Comparison of ENCODE assay signal across 13 cellular contexts in the genomic region with DNA sequence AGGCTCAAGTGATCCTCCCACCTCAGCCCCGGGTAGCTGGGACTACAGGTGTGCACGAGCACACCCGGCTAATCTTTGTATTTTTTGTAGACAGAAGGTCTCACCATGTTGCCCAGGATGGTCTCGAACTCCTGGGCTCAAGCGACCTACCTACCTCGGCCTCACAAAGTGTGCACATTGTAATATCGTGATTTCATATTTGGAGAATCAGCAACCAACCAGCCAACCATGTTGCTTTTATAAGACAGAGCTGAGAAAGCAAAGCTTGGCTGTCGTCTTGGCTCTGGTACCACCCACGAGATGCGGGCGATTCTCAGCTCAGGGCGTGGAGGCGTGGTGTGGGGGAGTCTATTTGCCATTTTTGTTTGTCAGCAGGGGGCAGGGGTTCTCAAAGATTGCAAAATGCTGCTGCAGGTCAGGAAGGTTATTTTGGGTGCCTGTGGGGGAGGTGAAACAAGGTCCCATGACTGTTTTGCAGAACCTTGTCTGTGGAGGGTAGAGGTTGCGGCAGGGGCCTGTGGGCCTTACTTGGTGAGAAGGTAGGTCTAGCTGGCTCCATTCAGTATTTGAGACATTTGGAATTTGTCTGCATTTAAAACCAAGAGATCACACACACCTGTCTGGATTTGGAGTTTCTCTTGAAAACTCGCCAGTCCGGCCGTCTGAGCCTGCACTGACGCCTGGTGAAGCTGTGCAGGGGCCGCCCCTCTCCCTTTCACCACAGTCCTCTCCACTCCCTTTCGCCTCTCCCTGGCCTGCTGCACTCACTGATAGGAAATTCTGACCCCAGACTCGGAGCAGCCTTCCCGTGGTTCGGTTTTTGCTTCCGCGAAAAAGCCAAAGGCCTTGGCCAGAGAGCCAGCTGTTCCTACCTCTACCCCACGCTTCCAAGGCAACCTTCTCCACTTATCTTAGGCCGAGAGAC. TPM values are rescaled to one million over a fixed set of nuclear protein-coding genes. Genes with fewer than 3 reads are reported as not detected.
DNase-seq lines count a peak whose midpoint lies in the region; ATAC-seq and TF ChIP-seq lines count a peak whose summit lies in the region.
"Had no signal": no experiment of that assay in that cellular context is flagged by ENCODE, and none has a peak within 500 bp of the region (broad histone marks: within the 10 kb centered on the region; RNA-seq: fewer than 3 reads in every experiment).

No MANE protein-coding gene starts in this region.

- 80 to 86% methylated on average over 27 of the region's 27 CpGs for WGBS in heart right ventricle, 2 donors
- 76 to 85% (median 78%) methylated on average over 27 of the region's 27 CpGs for WGBS in stomach, 5 donors

- H3K27me3 ChIP-seq in heart right ventricle, result no peaks in the 10 kb centered on the region
- H3K27me3 ChIP-seq in stomach smooth muscle (ENCODE audit: control insufficient read depth in 1 of 2, insufficient read depth in 2 of 2, low read length in 2 of 2), result no peaks in the 10 kb centered on the region
- no peaks in the 10 kb centered on the region for H3K27me3 ChIP-seq in stomach

- DNase-seq in Right ventricle myocardium inferior (ENCODE audit: missing footprints) (peak; percentile 56), left cardiac atrium (no peak), SK-N-MC (ENCODE audit: low read depth, low spot score) (no peak), heart right ventricle (no peak), stomach (no peak), LoVo (ENCODE audit: low spot score) (no peak)
- no peak for DNase-seq in activated CD8-positive, alpha-beta memory T cell treated with anti-CD3 and anti-CD28 coated beads, Interleukin-2, amount 50 U/mL, for 4 hours
- DNase-seq: activated CD4-positive, alpha-beta T cell treated with anti-CD3 and anti-CD28 coated beads, Interleukin-2, amount 50 U/mL, for 4 hours; activated naive CD4-positive, alpha-beta T cell treated with anti-CD3 and anti-CD28 coated beads, Interleukin-2, amount 50 U/mL, for 16 hours; DMS79 treated with DMSO at 0.1 percent for 48 hours; NCI-H2029 treated with DMSO at 0.1 percent for 48 hours; T-cell had no signal

- H3K9me3 ChIP-seq in SK-N-MC (ENCODE audit: low read depth, low read length), result no peaks in the 10 kb centered on the region
- H3K9me3 ChIP-seq in heart right ventricle, result peaks cover 0 to 16% (median 7%) of the 10 kb centered on the region in 11 donors
- H3K9me3 ChIP-seq in stomach smooth muscle (ENCODE audit: control insufficient read depth in 2 of 2, low read length in 2 of 2), result peaks cover 2 to 8% of the 10 kb centered on the region in 2 donors
- H3K9me3 ChIP-seq in stomach, result peaks cover 0 to 12% (median 10%) of the 10 kb centered on the region in 4 donors

- intact Hi-C loops in Right ventricle myocardium inferior (cut with DNase I), result no loop called here
- intact Hi-C loops in left cardiac atrium (cut with DNase I), result no loop called here
- intact Hi-C loops in heart right ventricle (cut with DNase I), result no loop called here
- intact Hi-C loops in stomach (cut with DNase I; ENCODE audit: low total_unique reads), result no loop called here

- TF ChIP-seq EP300 in stomach (IDR thresholded peaks at IDR 0.05), result no peak

- H3K9ac ChIP-seq in SK-N-MC (ENCODE audit: insufficient read length) (no peak overlapping the region), stomach smooth muscle (ENCODE audit: low read length in 2 of 2) (no peak overlapping the region)

- H3K27ac ChIP-seq in SK-N-MC, result peak overlapping the region; percentile 42; the same call in 1 of the 2 replicates
- H3K27ac ChIP-seq in heart right ventricle, result peak overlapping the region in 3 of 10 donors; percentile 39 to 48 (median 40)
- peak overlapping the region; percentile 11 for H3K27ac ChIP-seq in stomach smooth muscle (ENCODE audit: low read length)
- peak overlapping the region in 1 of 5 donors; percentile 8 for H3K27ac ChIP-seq in stomach

- peaks cover under 1 to 23% (median 8%) of the 10 kb centered on the region in 9 donors for H3K4me1 ChIP-seq in heart right ventricle
- peaks cover 4% of the 10 kb centered on the region for H3K4me1 ChIP-seq in stomach smooth muscle (ENCODE audit: control insufficient read depth, insufficient read depth, low read length)
- peaks cover 0 to 5% (median 2%) of the 10 kb centered on the region in 4 donors for H3K4me1 ChIP-seq in stomach

- peak; percentile 43 for ATAC-seq in Right ventricle myocardium inferior
- no peak for ATAC-seq in left cardiac atrium
- ATAC-seq in heart right ventricle, result peak in 5 of 8 donors; percentile 14 to 37 (median 21)
- ATAC-seq: T-cell had no signal

- H3K36me3 ChIP-seq in SK-N-MC (ENCODE audit: insufficient read depth, low read length) (peaks cover 8% of the 10 kb centered on the region; the same call in 1 of the 2 replicates), heart right ventricle (peaks cover 3 to 81% (median 26%) of the 10 kb centered on the region in 9 donors), stomach smooth muscle (ENCODE audit: control insufficient read depth in 2 of 2, insufficient read depth in 2 of 2, low read length in 2 of 2) (peaks cover 22 to 46% of the 10 kb centered on the region in 2 donors), stomach (peaks cover 36 to 79% (median 75%) of the 10 kb centered on the region in 4 donors)

- H3K4me3 ChIP-seq in SK-N-MC (no peak overlapping the region), heart right ventricle (no peak overlapping the region), stomach smooth muscle (ENCODE audit: low read length in 2 of 2) (no peak overlapping the region), stomach (no peak overlapping the region)

- TF ChIP-seq CTCF in heart right ventricle (IDR thresholded peaks at IDR 0.05) (peak in 1 of 9 donors; percentile 14), stomach (IDR thresholded peaks at IDR 0.05) (no peak)

- no peak for TF ChIP-seq POLR2A in stomach (IDR thresholded peaks at IDR 0.05)

RNA-seq across cellular contexts. Expression of a gene that starts 15.4 kb away (rescaled TPM):
- total RNA-seq in Right ventricle myocardium inferior (4.4 TPM), left cardiac atrium (1 to 10 TPM; 3.4 to 6.7 TPM), heart right ventricle (10 to 100 TPM in 1 of 10 donors, 1 to 10 TPM in 9; 2.5 to 13.4 (median 6.1) TPM), stomach (10 to 100 TPM in 2 of 5 donors, 1 to 10 TPM in 3; 7.0 to 43.4 (median 9.5) TPM)
- polyA plus RNA-seq in heart right ventricle (1 to 10 TPM; 5.0 to 8.9 TPM), stomach (1 to 10 TPM; 5.3 to 5.5 (median 5.4) TPM)

RNA-seq across cellular contexts. Expression of a gene that starts 15.4 kb away (rescaled TPM):
- 29.8 TPM for total RNA-seq in Right ventricle myocardium inferior
- 10 to 100 TPM; 43.2 to 53.7 TPM for total RNA-seq in left cardiac atrium
- total RNA-seq in heart right ventricle, result 10 to 100 TPM; 14.2 to 48.5 (median 21.1) TPM
- polyA plus RNA-seq in heart right ventricle, result 100 to 1,000 TPM in 1 of 2 donors, 10 to 100 TPM in 1; 28.2 to 211 TPM
- total RNA-seq in stomach, result 10 to 100 TPM; 41.4 to 77.5 (median 71.3) TPM
- polyA plus RNA-seq in stomach, result 10 to 100 TPM; 66.4 to 86.6 (median 75.3) TPM

Comparison
In these comparisons a context has a peak if more than half of its experiments do, and no peak if none do; other contexts are left out.
1. ATAC-seq: peak in Right ventricle myocardium inferior (single experiment) and heart right ventricle (5 of 8); none in left cardiac atrium (0 of 2).